Comparison of ENCODE assay signal across 1 cellular context in genomic region chr7:72140566-72140965, GRCh38.
TF ChIP-seq lines count a peak whose summit lies in the region.

No MANE protein-coding gene starts in this region.

TF ChIP-seq in GM23338, 12 proteins besides CTCF, POLR2A, EP300 and RAD21:
- TF ChIP-seq ETS1 (IDR thresholded peaks at IDR 0.05) (no peak), NANOG (IDR thresholded peaks at IDR 0.05; ENCODE audit: borderline replicate concordance) (no peak), ZNF331 (CRISPR knock-in tag; IDR thresholded peaks at IDR 0.05; ENCODE audit: low read depth) (no peak), STAT1 (IDR thresholded peaks at IDR 0.05; ENCODE audit: unreplicated experiment) (no peak), POLR2AphosphoS5 (IDR thresholded peaks at IDR 0.05; ENCODE audit: low read depth) (no peak), EZH2 (IDR thresholded peaks at IDR 0.05; ENCODE audit: low read depth, unreplicated experiment) (no peak), ZNF462 (CRISPR knock-in tag; IDR thresholded peaks at IDR 0.05) (no peak), JUNB (IDR thresholded peaks at IDR 0.05; ENCODE audit: unreplicated experiment) (no peak), EZH2phosphoT487 (IDR thresholded peaks at IDR 0.05; ENCODE audit: unreplicated experiment) (no peak), ZNF114 (CRISPR knock-in tag; IDR thresholded peaks at IDR 0.05) (no peak), CREB1 (CRISPR knock-in tag; IDR thresholded peaks at IDR 0.05; ENCODE audit: low read depth) (no peak)
- TF ChIP-seq, protein P1, sequence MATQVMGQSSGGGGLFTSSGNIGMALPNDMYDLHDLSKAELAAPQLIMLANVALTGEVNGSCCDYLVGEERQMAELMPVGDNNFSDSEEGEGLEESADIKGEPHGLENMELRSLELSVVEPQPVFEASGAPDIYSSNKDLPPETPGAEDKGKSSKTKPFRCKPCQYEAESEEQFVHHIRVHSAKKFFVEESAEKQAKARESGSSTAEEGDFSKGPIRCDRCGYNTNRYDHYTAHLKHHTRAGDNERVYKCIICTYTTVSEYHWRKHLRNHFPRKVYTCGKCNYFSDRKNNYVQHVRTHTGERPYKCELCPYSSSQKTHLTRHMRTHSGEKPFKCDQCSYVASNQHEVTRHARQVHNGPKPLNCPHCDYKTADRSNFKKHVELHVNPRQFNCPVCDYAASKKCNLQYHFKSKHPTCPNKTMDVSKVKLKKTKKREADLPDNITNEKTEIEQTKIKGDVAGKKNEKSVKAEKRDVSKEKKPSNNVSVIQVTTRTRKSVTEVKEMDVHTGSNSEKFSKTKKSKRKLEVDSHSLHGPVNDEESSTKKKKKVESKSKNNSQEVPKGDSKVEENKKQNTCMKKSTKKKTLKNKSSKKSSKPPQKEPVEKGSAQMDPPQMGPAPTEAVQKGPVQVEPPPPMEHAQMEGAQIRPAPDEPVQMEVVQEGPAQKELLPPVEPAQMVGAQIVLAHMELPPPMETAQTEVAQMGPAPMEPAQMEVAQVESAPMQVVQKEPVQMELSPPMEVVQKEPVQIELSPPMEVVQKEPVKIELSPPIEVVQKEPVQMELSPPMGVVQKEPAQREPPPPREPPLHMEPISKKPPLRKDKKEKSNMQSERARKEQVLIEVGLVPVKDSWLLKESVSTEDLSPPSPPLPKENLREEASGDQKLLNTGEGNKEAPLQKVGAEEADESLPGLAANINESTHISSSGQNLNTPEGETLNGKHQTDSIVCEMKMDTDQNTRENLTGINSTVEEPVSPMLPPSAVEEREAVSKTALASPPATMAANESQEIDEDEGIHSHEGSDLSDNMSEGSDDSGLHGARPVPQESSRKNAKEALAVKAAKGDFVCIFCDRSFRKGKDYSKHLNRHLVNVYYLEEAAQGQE (IDR thresholded peaks at IDR 0.05; ENCODE audit: unreplicated experiment), result no peak
